ENCODE assay signal across 2 cellular contexts in the genomic region with DNA sequence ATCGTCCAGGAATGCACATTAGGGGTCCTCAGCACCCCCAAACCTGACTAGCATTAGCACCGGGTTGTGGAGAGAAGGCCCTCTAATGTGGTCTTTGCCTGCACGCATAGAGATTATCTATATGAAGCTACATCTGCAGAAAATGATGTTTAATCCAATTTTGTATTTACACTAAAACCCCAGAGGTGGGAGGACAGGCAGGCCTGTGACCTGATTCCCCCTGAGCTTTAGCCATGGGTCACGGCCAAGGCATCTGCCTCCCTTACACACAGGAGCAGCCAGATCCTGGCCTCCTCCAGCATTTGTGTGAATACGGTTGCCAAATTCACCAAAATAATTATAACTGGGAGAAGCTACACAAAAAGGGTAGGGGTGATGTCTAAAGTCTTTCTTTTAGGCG.
TF ChIP-seq lines count a peak whose summit lies in the region.

No MANE protein-coding gene starts in this region.

TF ChIP-seq in HEK293, 187 proteins besides CTCF, POLR2A, EP300 and RAD21:
- TF ChIP-seq ZNF10 (tag by site-specific recombination; IDR thresholded peaks at IDR 0.05) (no peak), ZNF660 (tag by site-specific recombination; IDR thresholded peaks at IDR 0.05) (no peak), ZFP41 (tag by site-specific recombination; IDR thresholded peaks at IDR 0.05; ENCODE audit: borderline replicate concordance) (no peak), ZNF548 (tag by site-specific recombination; IDR thresholded peaks at IDR 0.05) (no peak), ZNF394 (tag by site-specific recombination; IDR thresholded peaks at IDR 0.05; ENCODE audit: borderline replicate concordance) (no peak), ZNF560 (tag by site-specific recombination; IDR thresholded peaks at IDR 0.05; ENCODE audit: borderline replicate concordance) (no peak)
- TF ChIP-seq, protein P1, sequence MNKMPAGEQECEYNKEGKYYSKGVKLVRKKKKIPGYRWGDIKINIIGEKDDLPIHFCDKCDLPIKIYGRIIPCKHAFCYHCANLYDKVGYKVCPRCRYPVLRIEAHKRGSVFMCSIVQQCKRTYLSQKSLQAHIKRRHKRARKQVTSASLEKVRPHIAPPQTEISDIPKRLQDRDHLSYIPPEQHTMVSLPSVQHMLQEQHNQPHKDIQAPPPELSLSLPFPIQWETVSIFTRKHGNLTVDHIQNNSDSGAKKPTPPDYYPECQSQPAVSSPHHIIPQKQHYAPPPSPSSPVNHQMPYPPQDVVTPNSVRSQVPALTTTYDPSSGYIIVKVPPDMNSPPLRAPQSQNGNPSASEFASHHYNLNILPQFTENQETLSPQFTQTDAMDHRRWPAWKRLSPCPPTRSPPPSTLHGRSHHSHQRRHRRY (tag by site-specific recombination; IDR thresholded peaks at IDR 0.05): no peak
- TF ChIP-seq, protein P2, sequence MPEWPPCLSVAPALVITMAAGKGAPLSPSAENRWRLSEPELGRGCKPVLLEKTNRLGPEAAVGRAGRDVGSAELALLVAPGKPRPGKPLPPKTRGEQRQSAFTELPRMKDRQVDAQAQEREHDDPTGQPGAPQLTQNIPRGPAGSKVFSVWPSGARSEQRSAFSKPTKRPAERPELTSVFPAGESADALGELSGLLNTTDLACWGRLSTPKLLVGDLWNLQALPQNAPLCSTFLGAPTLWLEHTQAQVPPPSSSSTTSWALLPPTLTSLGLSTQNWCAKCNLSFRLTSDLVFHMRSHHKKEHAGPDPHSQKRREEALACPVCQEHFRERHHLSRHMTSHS (tag by site-specific recombination; IDR thresholded peaks at IDR 0.05): no peak
- TF ChIP-seq, protein P3, sequence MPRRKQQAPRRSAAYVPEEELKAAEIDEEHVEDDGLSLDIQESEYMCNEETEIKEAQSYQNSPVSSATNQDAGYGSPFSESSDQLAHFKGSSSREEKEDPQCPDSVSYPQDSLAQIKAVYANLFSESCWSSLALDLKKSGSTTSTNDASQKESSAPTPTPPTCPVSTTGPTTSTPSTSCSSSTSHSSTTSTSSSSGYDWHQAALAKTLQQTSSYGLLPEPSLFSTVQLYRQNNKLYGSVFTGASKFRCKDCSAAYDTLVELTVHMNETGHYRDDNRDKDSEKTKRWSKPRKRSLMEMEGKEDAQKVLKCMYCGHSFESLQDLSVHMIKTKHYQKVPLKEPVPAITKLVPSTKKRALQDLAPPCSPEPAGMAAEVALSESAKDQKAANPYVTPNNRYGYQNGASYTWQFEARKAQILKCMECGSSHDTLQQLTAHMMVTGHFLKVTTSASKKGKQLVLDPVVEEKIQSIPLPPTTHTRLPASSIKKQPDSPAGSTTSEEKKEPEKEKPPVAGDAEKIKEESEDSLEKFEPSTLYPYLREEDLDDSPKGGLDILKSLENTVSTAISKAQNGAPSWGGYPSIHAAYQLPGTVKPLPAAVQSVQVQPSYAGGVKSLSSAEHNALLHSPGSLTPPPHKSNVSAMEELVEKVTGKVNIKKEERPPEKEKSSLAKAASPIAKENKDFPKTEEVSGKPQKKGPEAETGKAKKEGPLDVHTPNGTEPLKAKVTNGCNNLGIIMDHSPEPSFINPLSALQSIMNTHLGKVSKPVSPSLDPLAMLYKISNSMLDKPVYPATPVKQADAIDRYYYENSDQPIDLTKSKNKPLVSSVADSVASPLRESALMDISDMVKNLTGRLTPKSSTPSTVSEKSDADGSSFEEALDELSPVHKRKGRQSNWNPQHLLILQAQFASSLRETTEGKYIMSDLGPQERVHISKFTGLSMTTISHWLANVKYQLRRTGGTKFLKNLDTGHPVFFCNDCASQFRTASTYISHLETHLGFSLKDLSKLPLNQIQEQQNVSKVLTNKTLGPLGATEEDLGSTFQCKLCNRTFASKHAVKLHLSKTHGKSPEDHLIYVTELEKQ (tag by site-specific recombination; IDR thresholded peaks at IDR 0.05; ENCODE audit: borderline replicate concordance): no peak

TF ChIP-seq in GM12891, 5 proteins besides CTCF, POLR2A, EP300 and RAD21:
- TF ChIP-seq POLR2AphosphoS5 (IDR thresholded peaks at IDR 0.05; ENCODE audit: low read depth, low read length) (no peak), POU2F2 (IDR thresholded peaks at IDR 0.05; ENCODE audit: low read depth, low read length) (no peak), SPI1 (IDR thresholded peaks at IDR 0.05; ENCODE audit: low read depth, low read length) (no peak), PAX5 (IDR thresholded peaks at IDR 0.05; ENCODE audit: insufficient read depth, low read length, severe bottlenecking) (no peak), TAF1 (IDR thresholded peaks at IDR 0.05; ENCODE audit: low read depth, low read length) (no peak)
TF ChIP-seq in GM12891: peak in this region for 0.
